1 cellular context compared by ENCODE assay signal in the genomic region with DNA sequence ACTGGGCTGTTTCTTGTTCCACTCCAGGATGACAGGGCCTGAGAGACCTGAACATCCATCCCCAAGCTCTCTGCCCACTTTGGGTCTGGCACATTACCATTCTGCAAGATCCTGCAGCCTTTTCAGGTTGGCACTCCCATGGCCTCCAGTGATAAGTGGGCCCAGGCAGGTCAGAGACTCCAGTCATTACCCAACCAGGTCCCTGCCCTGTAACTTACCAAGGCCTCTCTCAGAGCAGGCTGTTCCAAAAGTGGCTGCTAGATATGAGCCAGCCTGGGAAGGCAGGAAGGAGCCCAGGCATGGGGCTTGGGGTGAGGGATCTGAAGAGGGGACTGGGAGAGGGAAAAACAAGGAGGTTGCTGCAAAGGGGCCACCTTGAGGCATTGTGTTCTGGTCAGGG.
TF ChIP-seq lines count a peak whose summit lies in the region.

No MANE protein-coding gene starts in this region.

TF ChIP-seq in HepG2, 621 proteins besides CTCF, POLR2A, EP300 and RAD21:
- TF ChIP-seq RBM39 (IDR thresholded peaks at IDR 0.05; ENCODE audit: low read depth, low read length, poor library complexity, severe bottlenecking) (peak; percentile 31), ZNF383 (CRISPR knock-in tag; IDR thresholded peaks at IDR 0.05; ENCODE audit: borderline replicate concordance) (0 out of 2 replicates have a peak, but pooled peaks have one; percentile 32), HOXA9 (CRISPR knock-in tag; IDR thresholded peaks at IDR 0.05; ENCODE audit: borderline replicate concordance) (0 out of 2 replicates have a peak, but pooled peaks have one; percentile 40), ZNF296 (CRISPR knock-in tag; conservative IDR thresholded peaks at IDR 0.05) (no peak), ZNF777 (CRISPR knock-in tag; IDR thresholded peaks at IDR 0.05) (no peak), FOXM1 (CRISPR knock-in tag; IDR thresholded peaks at IDR 0.05) (no peak), POLR2G (IDR thresholded peaks at IDR 0.05; ENCODE audit: low read depth, low read length) (peak; percentile 21; the same call in 1 of the 2 replicates), RBM22 (optimal IDR thresholded peaks at IDR 0.05; ENCODE audit: low read length) (peak; percentile 29), ZNF761 (CRISPR knock-in tag; conservative IDR thresholded peaks at IDR 0.05) (0 out of 2 replicates have a peak, but pooled peaks have one; percentile 32), SP4 (CRISPR knock-in tag; IDR thresholded peaks at IDR 0.05) (no peak)
- TF ChIP-seq, protein P1, sequence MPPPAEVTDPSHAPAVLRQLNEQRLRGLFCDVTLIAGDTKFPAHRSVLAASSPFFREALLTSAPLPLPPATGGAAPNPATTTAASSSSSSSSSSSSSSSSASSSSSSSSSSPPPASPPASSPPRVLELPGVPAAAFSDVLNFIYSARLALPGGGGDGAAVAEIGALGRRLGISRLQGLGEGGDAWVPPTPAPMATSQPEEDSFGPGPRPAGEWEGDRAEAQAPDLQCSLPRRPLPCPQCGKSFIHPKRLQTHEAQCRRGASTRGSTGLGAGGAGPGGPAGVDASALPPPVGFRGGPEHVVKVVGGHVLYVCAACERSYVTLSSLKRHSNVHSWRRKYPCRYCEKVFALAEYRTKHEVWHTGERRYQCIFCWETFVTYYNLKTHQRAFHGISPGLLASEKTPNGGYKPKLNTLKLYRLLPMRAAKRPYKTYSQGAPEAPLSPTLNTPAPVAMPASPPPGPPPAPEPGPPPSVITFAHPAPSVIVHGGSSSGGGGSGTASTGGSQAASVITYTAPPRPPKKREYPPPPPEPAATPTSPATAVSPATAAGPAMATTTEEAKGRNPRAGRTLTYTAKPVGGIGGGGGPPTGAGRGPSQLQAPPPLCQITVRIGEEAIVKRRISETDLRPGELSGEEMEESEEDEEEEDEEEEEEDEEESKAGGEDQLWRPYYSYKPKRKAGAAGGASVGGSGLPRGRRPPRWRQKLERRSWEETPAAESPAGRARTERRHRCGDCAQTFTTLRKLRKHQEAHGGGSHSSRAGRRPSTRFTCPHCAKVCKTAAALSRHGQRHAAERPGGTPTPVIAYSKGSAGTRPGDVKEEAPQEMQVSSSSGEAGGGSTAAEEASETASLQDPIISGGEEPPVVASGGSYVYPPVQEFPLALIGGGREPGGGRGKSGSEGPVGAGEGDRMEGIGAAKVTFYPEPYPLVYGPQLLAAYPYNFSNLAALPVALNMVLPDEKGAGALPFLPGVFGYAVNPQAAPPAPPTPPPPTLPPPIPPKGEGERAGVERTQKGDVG (CRISPR knock-in tag; IDR thresholded peaks at IDR 0.05; ENCODE audit: borderline replicate concordance): no peak
- TF ChIP-seq, protein P2, sequence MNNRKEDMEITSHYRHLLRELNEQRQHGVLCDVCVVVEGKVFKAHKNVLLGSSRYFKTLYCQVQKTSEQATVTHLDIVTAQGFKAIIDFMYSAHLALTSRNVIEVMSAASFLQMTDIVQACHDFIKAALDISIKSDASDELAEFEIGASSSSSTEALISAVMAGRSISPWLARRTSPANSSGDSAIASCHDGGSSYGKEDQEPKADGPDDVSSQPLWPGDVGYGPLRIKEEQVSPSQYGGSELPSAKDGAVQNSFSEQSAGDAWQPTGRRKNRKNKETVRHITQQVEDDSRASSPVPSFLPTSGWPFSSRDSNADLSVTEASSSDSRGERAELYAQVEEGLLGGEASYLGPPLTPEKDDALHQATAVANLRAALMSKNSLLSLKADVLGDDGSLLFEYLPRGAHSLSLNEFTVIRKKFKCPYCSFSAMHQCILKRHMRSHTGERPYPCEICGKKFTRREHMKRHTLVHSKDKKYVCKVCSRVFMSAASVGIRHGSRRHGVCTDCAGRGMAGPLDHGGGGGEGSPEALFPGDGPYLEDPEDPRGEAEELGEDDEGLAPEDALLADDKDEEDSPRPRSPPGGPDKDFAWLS (CRISPR knock-in tag; IDR thresholded peaks at IDR 0.05; ENCODE audit: borderline replicate concordance): 0 out of 2 replicates have a peak, but pooled peaks have one; percentile 35
TF ChIP-seq in HepG2: peak in this region for 7.
